ENCODE assay signal across 16 cellular contexts in genomic region chr12:6507102-6507998, GRCh38. TPM values are rescaled to one million over a fixed set of nuclear protein-coding genes. Genes with fewer than 3 reads are reported as not detected.
A peak's percentile ranks its signal among the peaks of the same experiment; 100 is the strongest.
DNase-seq lines count a peak whose midpoint lies in the region; ATAC-seq, FAIRE-seq and TF ChIP-seq lines count a peak whose summit lies in the region.
"Had no signal": no experiment of that assay in that cellular context is flagged by ENCODE, and none has a peak within 500 bp of the region (broad histone marks: within the 10 kb centered on the region; RNA-seq: fewer than 3 reads in every experiment).

No MANE protein-coding gene starts in this region.

- H2AFZ ChIP-seq in H9 (ENCODE audit: low read length) (no peak overlapping the region), endothelial cell of umbilical vein (ENCODE audit: low read depth, low read length) (peak overlapping the region; percentile 7), neural progenitor cell (replicated peaks) (no peak overlapping the region)

- H3K23me2 ChIP-seq in H9 (ENCODE audit: insufficient read length, low read depth, low read length, poor library complexity, severe bottlenecking): no peaks in the 10 kb centered on the region

- H3K4me1 ChIP-seq in H9 (ENCODE audit: insufficient read depth, low read length) (peaks cover 2% of the 10 kb centered on the region; the same call in 1 of the 2 replicates), endothelial cell of umbilical vein (ENCODE audit: control insufficient read depth, extremely low read depth, insufficient read depth, low read length) (peaks cover 2% of the 10 kb centered on the region), neural progenitor cell (peaks cover 20% of the 10 kb centered on the region)
- H3K4me1 ChIP-seq in effector memory CD4-positive, alpha-beta T cell (ENCODE audit: control insufficient read depth, insufficient read depth, low read length, poor library complexity, severe bottlenecking): no peaks in the 10 kb centered on the region

- no peak overlapping the region for H2AK5ac ChIP-seq in H9 (ENCODE audit: insufficient read length, low read length)

- H3K36me3 ChIP-seq in WERI-Rb-1 (peaks cover 82% of the 10 kb centered on the region), endothelial cell of umbilical vein (ENCODE audit: control insufficient read depth in 2 of 2, extremely low read depth in 1 of 2, insufficient read depth in 2 of 2, low read length in 2 of 2) (peaks cover 3 to 7% of the 10 kb centered on the region in 2 experiments), neural progenitor cell (peaks cover 5% of the 10 kb centered on the region)
- peaks cover 2% of the 10 kb centered on the region for H3K36me3 ChIP-seq in effector memory CD4-positive, alpha-beta T cell (ENCODE audit: control insufficient read depth, insufficient read depth, low read length)

- peak; percentile 74 for DNase-seq in H9
- no peak for DNase-seq in WERI-Rb-1
- peak; percentile 39 for DNase-seq in endothelial cell of umbilical vein (ENCODE audit: low read depth, low spot score)
- DNase-seq in neural progenitor cell (ENCODE audit: low spot score): peak; percentile 49
- no peak for DNase-seq in effector memory CD4-positive, alpha-beta T cell
- DNase-seq in NK-92 treated with Interleukin-12 subunit alpha and Interleukin-12 subunit beta, amount 100 ng/mL, for 24 hours (lab: John Stamatoyannopoulos, UW): no peak
- DNase-seq: activated CD4-positive, alpha-beta T cell treated with anti-CD3 and anti-CD28 coated beads, Interleukin-2, amount 50 U/mL, for 1 hour; Calu3; effector CD8-positive, alpha-beta T cell; naive thymus-derived CD8-positive, alpha-beta T cell; NCI-H1092 treated with DMSO at 0.1 percent for 48 hours; NCI-H526 treated with DMSO at 0.1 percent for 48 hours; stimulated activated CD4-positive, alpha-beta T cell treated with anti-CD3 and anti-CD28 coated beads, Interleukin-12 subunit alpha, Interleukin-12 subunit beta, amount 100 ng/mL, for 4 hours; stimulated activated CD8-positive, alpha-beta memory T cell treated with anti-CD3 and anti-CD28 coated beads, Interleukin-4, amount 100 ng/mL, for 48 hours had no signal

- H3K4ac ChIP-seq in H9 (ENCODE audit: low read depth, low read length): no peak overlapping the region; the same call in 1 of the 2 replicates

- H3K4me1 Mint-ChIP-seq in H9: peaks cover 8 to 10% of the 10 kb centered on the region in 2 experiments
- no peaks in the 10 kb centered on the region for H3K4me1 Mint-ChIP-seq in neural progenitor cell

- H3K4me3 Mint-ChIP-seq in H9 (peak overlapping the region in 1 of 2 experiments; percentile 44; a peak in 1 of 5 replicates), neural progenitor cell (no peak overlapping the region)
- H3K4me3 Mint-ChIP-seq: naive thymus-derived CD8-positive, alpha-beta T cell had no signal

- H3K9ac ChIP-seq in H9 (ENCODE audit: extremely low read depth, insufficient read length, low read length): peak overlapping the region; percentile 13
- H3K9ac ChIP-seq in endothelial cell of umbilical vein (replicated peaks; ENCODE audit: extremely low read depth, insufficient read depth, low read length): no peak overlapping the region
- H3K9ac ChIP-seq in neural progenitor cell: no peak overlapping the region

- H3K79me1 ChIP-seq in H9 (ENCODE audit: insufficient read depth, low read depth, low read length, poor library complexity, severe bottlenecking): peaks cover 15% of the 10 kb centered on the region

- H2BK12ac ChIP-seq in H9 (ENCODE audit: insufficient read length, low read depth, low read length): no peak overlapping the region

- no peak for TF ChIP-seq POLR2A in endothelial cell of umbilical vein (IDR thresholded peaks at IDR 0.05; ENCODE audit: low read depth, low read length)

- H2BK120ac ChIP-seq in H9 (ENCODE audit: low read depth, low read length, poor library complexity, severe bottlenecking): peak overlapping the region; percentile 67

- CTCF ChIA-PET in endothelial cell of umbilical vein (lab: Charles Lee): interaction anchor here (0.9 to 1.2 kb wide), 2 partner anchors 14 to 30 kb away, joined by 3 to 5 read pairs; partner anchors contain the start of gene MRPL51

- no peak overlapping the region for H3K23ac ChIP-seq in H9 (ENCODE audit: insufficient read length, low read depth, low read length)

- H4K5ac ChIP-seq in H9 (ENCODE audit: insufficient read length, low read depth, low read length): no peak overlapping the region

- H3K9me3 Mint-ChIP-seq in H9 (no peaks in the 10 kb centered on the region), neural progenitor cell (no peaks in the 10 kb centered on the region)
- H3K9me3 Mint-ChIP-seq: naive thymus-derived CD8-positive, alpha-beta T cell had no signal

- H4K20me1 ChIP-seq in H9 (ENCODE audit: control insufficient read depth, insufficient read depth, insufficient read length) (no peaks in the 10 kb centered on the region), endothelial cell of umbilical vein (replicated peaks; ENCODE audit: control insufficient read depth, extremely low read depth, insufficient read depth, low read length) (no peaks in the 10 kb centered on the region), neural progenitor cell (ENCODE audit: low read depth) (peaks cover 6% of the 10 kb centered on the region)

- no peaks in the 10 kb centered on the region for H3K9me1 ChIP-seq in endothelial cell of umbilical vein (replicated peaks; ENCODE audit: control insufficient read depth, extremely low read depth, insufficient read depth, low read length)

- POLR2A ChIA-PET in endothelial cell of umbilical vein (lab: Charles Lee): interaction anchor here (0.9 kb wide), 1 partner anchor 15 kb away, joined by 3 read pairs; the partner anchor contains the start of gene MRPL51

- peaks cover 27% of the 10 kb centered on the region for H3F3A ChIP-seq in neural progenitor cell (ENCODE audit: low read depth)

- peaks cover 2% of the 10 kb centered on the region; the same call in 1 of the 2 replicates for H3K79me2 ChIP-seq in H9 (ENCODE audit: insufficient read depth, low read length)
- H3K79me2 ChIP-seq in endothelial cell of umbilical vein (ENCODE audit: control insufficient read depth, insufficient read depth, low read length): peaks cover 36% of the 10 kb centered on the region
- H3K79me2 ChIP-seq in neural progenitor cell (ENCODE audit: low read depth): peaks cover 91% of the 10 kb centered on the region

- dilution Hi-C loops in endothelial cell of umbilical vein (cut with MboI; ENCODE audit: extremely low pct_ligation_motif_present, low sequenced_read_pairs): no loop called here

- no peak overlapping the region for H2BK5ac ChIP-seq in H9 (ENCODE audit: insufficient read length, low read length)

- peak overlapping the region; percentile 78 for H2BK20ac ChIP-seq in H9 (ENCODE audit: low read depth, low read length, poor library complexity, severe bottlenecking)

- no peak overlapping the region for H3K56ac ChIP-seq in H9 (ENCODE audit: insufficient read length, low read depth, low read length)

- H3K14ac ChIP-seq in H9 (ENCODE audit: insufficient read depth, low read length): peak overlapping the region; percentile 75; the same call in 1 of the 2 replicates

- TF ChIP-seq CTCF in H9 (conservative IDR thresholded peaks at IDR 0.05) (no peak), WERI-Rb-1 (IDR thresholded peaks at IDR 0.05; ENCODE audit: low read depth, low read length) (no peak), endothelial cell of umbilical vein (IDR thresholded peaks at IDR 0.05; ENCODE audit: extremely low read depth in 1 of 2, insufficient read depth in 1 of 2, low read depth in 1 of 2, low read length in 2 of 2) (no peak), neural progenitor cell (IDR thresholded peaks at IDR 0.05) (no peak)

- no peaks in the 10 kb centered on the region for H3K9me3 ChIP-seq in H9 (ENCODE audit: control insufficient read depth, low read depth, low read length)
- no peaks in the 10 kb centered on the region for H3K9me3 ChIP-seq in WERI-Rb-1 (ENCODE audit: severe bottlenecking)
- H3K9me3 ChIP-seq in endothelial cell of umbilical vein (replicated peaks; ENCODE audit: control insufficient read depth, insufficient read depth, low read length): no peaks in the 10 kb centered on the region
- no peaks in the 10 kb centered on the region for H3K9me3 ChIP-seq in neural progenitor cell (ENCODE audit: low read depth)
- H3K9me3 ChIP-seq in effector memory CD4-positive, alpha-beta T cell (ENCODE audit: control insufficient read depth, low read length): no peaks in the 10 kb centered on the region

- no peaks in the 10 kb centered on the region for H3K27me3 ChIP-seq in H9 (ENCODE audit: insufficient read depth, low read length)
- H3K27me3 ChIP-seq in WERI-Rb-1 (ENCODE audit: insufficient read depth, low read depth, severe bottlenecking): no peaks in the 10 kb centered on the region
- H3K27me3 ChIP-seq in endothelial cell of umbilical vein (ENCODE audit: control insufficient read depth in 2 of 2, insufficient read depth in 2 of 2, low read length in 2 of 2): no peaks in the 10 kb centered on the region
- H3K27me3 ChIP-seq in neural progenitor cell: no peaks in the 10 kb centered on the region
- no peaks in the 10 kb centered on the region for H3K27me3 ChIP-seq in effector memory CD4-positive, alpha-beta T cell (replicated peaks; ENCODE audit: control insufficient read depth, insufficient read depth, low read length, poor library complexity, severe bottlenecking)

- no peak for ATAC-seq in HG03442 (IDR thresholded peaks at IDR 0.05; ENCODE audit: unreplicated experiment)
- ATAC-seq in activated CD4-positive, CD25-positive, alpha-beta regulatory T cell treated with anti-CD3 and anti-CD28 coated beads, Interleukin-2, amount 50 U/mL, for 24 hours: no peak
- ATAC-seq: naive thymus-derived CD8-positive, alpha-beta T cell had no signal

- no peaks in the 10 kb centered on the region for H3K27me3 Mint-ChIP-seq in H9 (ENCODE audit: low read depth)
- H3K27me3 Mint-ChIP-seq in neural progenitor cell (ENCODE audit: insufficient read depth, low read depth): no peaks in the 10 kb centered on the region
- H3K27me3 Mint-ChIP-seq: naive thymus-derived CD8-positive, alpha-beta T cell had no signal

- peak overlapping the region; percentile 3 for H3K27ac ChIP-seq in H9 (ENCODE audit: insufficient read length, low read depth, low read length)
- H3K27ac ChIP-seq in WERI-Rb-1: peak overlapping the region; percentile 8; the same call in 1 of the 2 replicates
- no peak overlapping the region for H3K27ac ChIP-seq in endothelial cell of umbilical vein (ENCODE audit: insufficient read depth, low read depth, low read length)
- peak overlapping the region; percentile 81 for H3K27ac ChIP-seq in neural progenitor cell
- no peak overlapping the region for H3K27ac ChIP-seq in effector memory CD4-positive, alpha-beta T cell (ENCODE audit: insufficient read depth, low read length, poor library complexity, severe bottlenecking)

- H4K91ac ChIP-seq in H9 (ENCODE audit: insufficient read length, low read depth, low read length): no peak overlapping the region

- H2BK15ac ChIP-seq in H9 (ENCODE audit: low read depth, low read length): no peak overlapping the region

- no peak overlapping the region for H3K4me2 ChIP-seq in H9 (ENCODE audit: insufficient read depth, insufficient read length, low read length)
- no peak overlapping the region for H3K4me2 ChIP-seq in endothelial cell of umbilical vein (ENCODE audit: insufficient read depth, low read length)
- peak overlapping the region; percentile 39 for H3K4me2 ChIP-seq in neural progenitor cell

- H3T11ph ChIP-seq in H9 (ENCODE audit: low read length): peak overlapping the region; percentile 85

- TSS peak; percentile 69 for BruUV-seq in endothelial cell of umbilical vein (replicated peaks; lab: Mats Ljungman, UMichigan)

- no peak overlapping the region for H3K4me3 ChIP-seq in WERI-Rb-1 (ENCODE audit: low read depth, low read length)
- H3K4me3 ChIP-seq in endothelial cell of umbilical vein (replicated peaks in 1 of 3; ENCODE audit: insufficient read depth in 1 of 3, low read depth in 1 of 3, low read length in 3 of 3): no peak overlapping the region
- H3K4me3 ChIP-seq in neural progenitor cell: peak overlapping the region; percentile 11
- no peak overlapping the region for H3K4me3 ChIP-seq in effector memory CD4-positive, alpha-beta T cell (ENCODE audit: insufficient read depth, low read depth, low read length, poor library complexity, severe bottlenecking)

- H4K8ac ChIP-seq in H9 (replicated peaks; ENCODE audit: insufficient read length, low read depth, low read length): no peak overlapping the region

- no peak for FAIRE-seq in endothelial cell of umbilical vein (lab: Jason Lieb, UNC)

- H3K36me3 Mint-ChIP-seq in H9 (ENCODE audit: insufficient read depth in 1 of 3, low read depth in 3 of 3): peaks cover 28 to 56% (median 52%) of the 10 kb centered on the region in 3 experiments; a peak in 6 of 7 replicates
- peaks cover 31% of the 10 kb centered on the region for H3K36me3 Mint-ChIP-seq in neural progenitor cell

- intact Hi-C loops in endothelial cell of umbilical vein (cut with micrococcal nuclease): no loop called here

- WGBS in H9 (ENCODE audit: extremely low coverage, insufficient read length, low lambda C conversion rate): no CpG with 5 or more reads among the region's 12 CpGs

- H3K18ac ChIP-seq in H9 (ENCODE audit: insufficient read length, low read depth, low read length): no peak overlapping the region

- H3K27ac Mint-ChIP-seq in H9: peak overlapping the region; percentile 78 to 93 (median 86); a peak in 5 of 7 replicates
- peak overlapping the region; percentile 51 for H3K27ac Mint-ChIP-seq in neural progenitor cell

RNA-seq across cellular contexts. Expression of gene NCAPD2, which starts 13.4 kb away (rescaled TPM):
- total RNA-seq in H9 (2021): 105 and 114 TPM in 2 replicates
- 77.3 and 90.1 TPM in 2 replicates for total RNA-seq in endothelial cell of umbilical vein
- polyA plus RNA-seq in endothelial cell of umbilical vein: 33.6 and 41.8 TPM in 2 replicates
- polyA plus RNA-seq in endothelial cell of umbilical vein (2011; cell fraction: cytosol; rRNA removed): 51.2 and 57.2 TPM in 2 replicates
- polyA plus RNA-seq in endothelial cell of umbilical vein (2011; cell fraction: nucleus; rRNA removed): 57.7 and 61.4 TPM in 2 replicates
- polyA plus RNA-seq in endothelial cell of umbilical vein (2012): 32.3 and 64.2 TPM in 2 replicates
- 96.4 and 101 TPM in 2 replicates for polyA minus RNA-seq in endothelial cell of umbilical vein
- polyA minus RNA-seq in endothelial cell of umbilical vein (2011; cell fraction: cytosol; rRNA and poly(A)+ RNA removed): 117 TPM
- 40.0 and 76.8 TPM in 2 replicates for polyA minus RNA-seq in endothelial cell of umbilical vein (2011; cell fraction: nucleus; rRNA and poly(A)+ RNA removed)
- 113 and 120 TPM in 2 replicates for total RNA-seq in neural progenitor cell (ENCODE audit: low replicate concordance)

RNA-seq across cellular contexts. Expression of gene MRPL51, which starts 14.3 kb away (rescaled TPM):
- total RNA-seq in H9 (2021) (321 and 329 TPM in 2 replicates), endothelial cell of umbilical vein (267 and 273 TPM in 2 replicates), neural progenitor cell (ENCODE audit: low replicate concordance) (95.2 and 143 TPM in 2 replicates)
- polyA plus RNA-seq in endothelial cell of umbilical vein: 84.5 and 147 TPM in 2 replicates
- polyA plus RNA-seq in endothelial cell of umbilical vein (2011; cell fraction: cytosol; rRNA removed): 159 and 183 TPM in 2 replicates
- 54.5 and 64.9 TPM in 2 replicates for polyA plus RNA-seq in endothelial cell of umbilical vein (2011; cell fraction: nucleus; rRNA removed)
- polyA plus RNA-seq in endothelial cell of umbilical vein (2012): 256 and 305 TPM in 2 replicates
- 33.5 and 42.6 TPM in 2 replicates for polyA minus RNA-seq in endothelial cell of umbilical vein
- polyA minus RNA-seq in endothelial cell of umbilical vein (2011; cell fraction: cytosol; rRNA and poly(A)+ RNA removed): 41.8 TPM
- 9.0 and 11.2 TPM in 2 replicates for polyA minus RNA-seq in endothelial cell of umbilical vein (2011; cell fraction: nucleus; rRNA and poly(A)+ RNA removed)

RNA-seq across cellular contexts. Expression of gene GAPDH, which starts 27.0 kb away (rescaled TPM):
- total RNA-seq in H9 (2021) (4,581 and 4,651 TPM in 2 replicates), endothelial cell of umbilical vein (4,245 and 4,648 TPM in 2 replicates), neural progenitor cell (ENCODE audit: low replicate concordance) (3,866 and 6,177 TPM in 2 replicates)
- 8,748 and 10,370 TPM in 2 replicates for polyA plus RNA-seq in endothelial cell of umbilical vein
- 9,573 and 9,900 TPM in 2 replicates for polyA plus RNA-seq in endothelial cell of umbilical vein (2011; cell fraction: cytosol; rRNA removed)
- 2,700 and 3,179 TPM in 2 replicates for polyA plus RNA-seq in endothelial cell of umbilical vein (2011; cell fraction: nucleus; rRNA removed)
- polyA plus RNA-seq in endothelial cell of umbilical vein (2012): 5,034 and 5,687 TPM in 2 replicates
- 7,250 and 7,739 TPM in 2 replicates for polyA minus RNA-seq in endothelial cell of umbilical vein
- 5,221 TPM for polyA minus RNA-seq in endothelial cell of umbilical vein (2011; cell fraction: cytosol; rRNA and poly(A)+ RNA removed)
- 818 and 923 TPM in 2 replicates for polyA minus RNA-seq in endothelial cell of umbilical vein (2011; cell fraction: nucleus; rRNA and poly(A)+ RNA removed)

RNA-seq across cellular contexts. Expression of gene VAMP1, which starts 36.9 kb away (rescaled TPM):
- total RNA-seq in H9 (2021) (10.3 TPM in 2 replicates), endothelial cell of umbilical vein (6.6 and 7.0 TPM in 2 replicates), neural progenitor cell (ENCODE audit: low replicate concordance) (14.3 and 23.1 TPM in 2 replicates)
- 9.0 and 9.9 TPM in 2 replicates for polyA plus RNA-seq in endothelial cell of umbilical vein
- polyA plus RNA-seq in endothelial cell of umbilical vein (2011; cell fraction: cytosol; rRNA removed): 4.3 and 5.3 TPM in 2 replicates
- 30.7 and 42.7 TPM in 2 replicates for polyA plus RNA-seq in endothelial cell of umbilical vein (2011; cell fraction: nucleus; rRNA removed)
- polyA plus RNA-seq in endothelial cell of umbilical vein (2012): 6.9 and 8.4 TPM in 2 replicates
- 5.5 and 12.9 TPM in 2 replicates for polyA minus RNA-seq in endothelial cell of umbilical vein
- 28.1 TPM for polyA minus RNA-seq in endothelial cell of umbilical vein (2011; cell fraction: cytosol; rRNA and poly(A)+ RNA removed)
- polyA minus RNA-seq in endothelial cell of umbilical vein (2011; cell fraction: nucleus; rRNA and poly(A)+ RNA removed): 7.4 and 9.7 TPM in 2 replicates

RNA-seq across cellular contexts. Expression of gene IFFO1, which starts 48.5 kb away (rescaled TPM):
- 16.3 and 17.9 TPM in 2 replicates for total RNA-seq in H9 (2021)
- 26.4 and 27.7 TPM in 2 replicates for total RNA-seq in endothelial cell of umbilical vein
- 41.0 and 41.2 TPM in 2 replicates for polyA plus RNA-seq in endothelial cell of umbilical vein
- 15.9 and 21.0 TPM in 2 replicates for polyA plus RNA-seq in endothelial cell of umbilical vein (2011; cell fraction: cytosol; rRNA removed)
- polyA plus RNA-seq in endothelial cell of umbilical vein (2011; cell fraction: nucleus; rRNA removed): 156 and 161 TPM in 2 replicates
- polyA plus RNA-seq in endothelial cell of umbilical vein (2012): 18.3 and 26.1 TPM in 2 replicates
- polyA minus RNA-seq in endothelial cell of umbilical vein: 19.2 and 20.3 TPM in 2 replicates
- not detected for polyA minus RNA-seq in endothelial cell of umbilical vein (2011; cell fraction: cytosol; rRNA and poly(A)+ RNA removed)
- polyA minus RNA-seq in endothelial cell of umbilical vein (2011; cell fraction: nucleus; rRNA and poly(A)+ RNA removed): 12.7 and 20.1 TPM in 2 replicates
- total RNA-seq in neural progenitor cell (ENCODE audit: low replicate concordance): 9.9 and 21.1 TPM in 2 replicates

Comparison
In these comparisons a context has a peak if more than half of its experiments do, and no peak if none do; other contexts are left out.
1. DNase-seq: peak in H9 (single experiment), endothelial cell of umbilical vein (single experiment) and neural progenitor cell (single experiment); none in WERI-Rb-1 (single experiment), effector memory CD4-positive, alpha-beta T cell (0 of 3) and NK-92 treated with Interleukin-12 subunit alpha and Interleukin-12 subunit beta, amount 100 ng/mL, for 24 hours (single experiment).
2. H3K27ac ChIP-seq: peak in H9 (single experiment), WERI-Rb-1 (single experiment) and neural progenitor cell (single experiment); none in endothelial cell of umbilical vein (single experiment) and effector memory CD4-positive, alpha-beta T cell (single experiment).